In genomic region chr13:23468811-23469210, GRCh38 we compare ENCODE assay signal across 15 cellular contexts.
"Had no signal": no experiment of that assay in that cellular context is flagged by ENCODE, and none has a peak within 500 bp of the region (broad histone marks: within the 10 kb centered on the region; RNA-seq: fewer than 3 reads in every experiment).

No MANE protein-coding gene starts in this region.

- ATAC-seq: esophagus mucosa; natural killer cell treated with Interleukin-12 subunit alpha and Interleukin-12 subunit beta and Interleukin-15 and Interleukin-18, amount 100 ng/mL, for 72 hours had no signal

- H3K36me3 ChIP-seq: ascending aorta, left ventricle myocardium inferior, right atrium auricular region, tibial artery, vagina had no signal

- H3K4me1 ChIP-seq: ascending aorta had no signal

- DNase-seq: activated CD4-positive, alpha-beta T cell treated with anti-CD3 and anti-CD28 coated beads, Interleukin-2, amount 50 U/mL, for 48 hours; activated naive CD4-positive, alpha-beta T cell treated with anti-CD3 and anti-CD28 coated beads, Interleukin-2, amount 10 ng/mL, durations not matched to agents 7 days and 5 days; activated T-cell treated with anti-CD3 and anti-CD28 coated beads, Interleukin-2, amount 50 U/mL, for 1 hour; left ventricle myocardium inferior; nucleus accumbens; stimulated activated CD4-positive, alpha-beta T cell treated with anti-CD3 and anti-CD28 coated beads, Interleukin-15, amount 100 ng/mL, for 24 hours; stimulated activated CD4-positive, alpha-beta T cell treated with anti-CD3 and anti-CD28 coated beads, Interleukin-4, amount 100 ng/mL, for 1 hour; stimulated activated naive CD4-positive, alpha-beta T cell; tibial artery had no signal

- H3K27ac ChIP-seq: ascending aorta, left ventricle myocardium inferior, tibial artery, vagina, VCaP had no signal

- H3K27me3 ChIP-seq: ascending aorta, right atrium auricular region, tibial artery, vagina had no signal

- H3K4me3 ChIP-seq: ascending aorta, left ventricle myocardium inferior, right atrium auricular region, tibial artery, vagina had no signal

- H3K9me3 ChIP-seq: ascending aorta, left ventricle myocardium inferior, right atrium auricular region, tibial artery, vagina had no signal
